ENCODE assay signal across 13 cellular contexts in genomic region chr6:165804331-165805066, GRCh38.
DNase-seq lines count a peak whose midpoint lies in the region.
"Had no signal": no experiment of that assay in that cellular context is flagged by ENCODE, and none has a peak within 500 bp of the region (broad histone marks: within the 10 kb centered on the region; RNA-seq: fewer than 3 reads in every experiment).

No MANE protein-coding gene starts in this region.

- peaks cover 29% of the 10 kb centered on the region for H3K27me3 ChIP-seq in ectodermal cell (ENCODE audit: control insufficient read depth, insufficient read depth, low read length, poor library complexity, severe bottlenecking)
- H3K27me3 ChIP-seq: SJCRH30 had no signal

- peak overlapping the region; percentile 11 for H3K4me3 ChIP-seq in ectodermal cell (ENCODE audit: insufficient read depth, low read depth, low read length)
- H3K4me3 ChIP-seq: SJCRH30 had no signal

- DNase-seq in Daoy (ENCODE audit: low read depth) (peak; percentile 11), iPS-NIHi7 (ENCODE audit: extremely low spot score) (peak; percentile 43), retina (peak; percentile 34), SHP77 treated with DMSO at 0.1 percent for 48 hours (lab: John Stamatoyannopoulos, UW) (no peak), posterior vena cava (ENCODE audit: low spot score) (no peak), NCI-H446 treated with DMSO at 0.1 percent for 48 hours (lab: John Stamatoyannopoulos, UW) (no peak)
- DNase-seq in activated CD8-positive, alpha-beta memory T cell treated with anti-CD3 and anti-CD28 coated beads, Interleukin-2, amount 50 U/mL, for 48 hours, result no peak
- DNase-seq: activated CD4-positive, alpha-beta T cell treated with anti-CD3 and anti-CD28 coated beads, Interleukin-2, amount 10 ng/mL, durations not matched to agents 7 days and 5 days; foreskin melanocyte; NCI-H2227 treated with DMSO at 0.1 percent for 48 hours; occipital lobe; SJCRH30 had no signal

- intact Hi-C loops in posterior vena cava (cut with DNase I), result no loop called here

- WGBS in ectodermal cell, 2 experiments, result 30 to 36% methylated on average over 61 of the region's 61 CpGs

- H3K4me1 ChIP-seq in ectodermal cell (ENCODE audit: control insufficient read depth, insufficient read depth, low read length), result no peaks in the 10 kb centered on the region
- H3K4me1 ChIP-seq: SJCRH30 had no signal

- H3K27ac ChIP-seq in ectodermal cell (ENCODE audit: insufficient read depth, low read depth, low read length, poor library complexity, severe bottlenecking), result no peak overlapping the region
- H3K27ac ChIP-seq: SJCRH30 had no signal

- no peaks in the 10 kb centered on the region for H3K36me3 ChIP-seq in ectodermal cell (ENCODE audit: control insufficient read depth, insufficient read depth, low read length)
- H3K36me3 ChIP-seq: SJCRH30 had no signal

- H3K9me3 ChIP-seq in ectodermal cell (ENCODE audit: control insufficient read depth, low read length), result no peaks in the 10 kb centered on the region
- H3K9me3 ChIP-seq: SJCRH30 had no signal

Comparison
In these comparisons a context has a peak if more than half of its experiments do, and no peak if none do; other contexts are left out.
1. DNase-seq: peak in Daoy (single experiment), iPS-NIHi7 (single experiment) and retina (single experiment); none in activated CD8-positive, alpha-beta memory T cell treated with anti-CD3 and anti-CD28 coated beads, Interleukin-2, amount 50 U/mL, for 48 hours (single experiment), SHP77 treated with DMSO at 0.1 percent for 48 hours (single experiment), posterior vena cava (single experiment) and NCI-H446 treated with DMSO at 0.1 percent for 48 hours (single experiment).